23 cellular contexts compared by ENCODE assay signal in the genomic region with DNA sequence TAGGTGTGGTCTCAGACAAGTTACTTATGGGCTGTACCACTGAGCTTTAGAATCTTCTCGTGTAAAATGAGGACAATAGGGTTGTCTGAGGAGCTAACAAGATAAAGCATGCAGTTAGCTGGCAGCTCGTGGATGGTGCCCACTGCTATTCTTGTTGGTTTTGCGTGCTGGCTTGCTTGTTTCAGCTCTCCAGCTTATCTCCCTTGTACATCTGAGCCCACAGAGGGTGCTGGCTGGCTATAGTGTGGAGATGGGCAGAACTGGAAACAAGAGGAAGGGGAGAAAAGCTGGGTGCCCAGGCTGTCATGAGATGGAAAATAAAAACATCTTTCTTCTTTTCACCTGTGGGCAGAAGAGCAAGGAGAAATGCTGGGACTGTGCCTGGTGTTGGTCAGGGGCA.
"Had no signal": no experiment of that assay in that cellular context is flagged by ENCODE, and none has a peak within 500 bp of the region (broad histone marks: within the 10 kb centered on the region; RNA-seq: fewer than 3 reads in every experiment).

No MANE protein-coding gene starts in this region.

- H3K36me3 ChIP-seq: ascending aorta, colonic mucosa, heart right ventricle had no signal

- H2AFZ ChIP-seq: hepatocyte had no signal

- H3K27me3 ChIP-seq: ascending aorta, colonic mucosa had no signal

- DNase-seq: activated CD4-positive, alpha-beta memory T cell treated with anti-CD3 and anti-CD28 coated beads for 36 hours; activated CD4-positive, alpha-beta T cell treated with anti-CD3 and anti-CD28 coated beads for 36 hours; activated CD4-positive, CD25-positive, alpha-beta regulatory T cell; activated CD4-positive, CD25-positive, alpha-beta regulatory T cell treated with anti-CD3 and anti-CD28 coated beads, Interleukin-2, amount 50 U/mL, for 72 hours; activated CD8-positive, alpha-beta memory T cell treated with anti-CD3 and anti-CD28 coated beads, Interleukin-2, amount 10 ng/mL, durations not matched to agents 7 days and 5 days; activated CD8-positive, alpha-beta memory T cell treated with anti-CD3 and anti-CD28 coated beads, Interleukin-2, amount 50 U/mL, for 4 hours; activated CD8-positive, alpha-beta T cell treated with anti-CD3 and anti-CD28 coated beads, Interleukin-2, amount 10 ng/mL, durations not matched to agents 7 days and 5 days; activated effector memory CD4-positive, alpha-beta T cell treated with anti-CD3 and anti-CD28 coated beads, Interleukin-2, amount 50 U/mL, for 16 hours; activated naive CD4-positive, alpha-beta T cell treated with anti-CD3 and anti-CD28 coated beads for 36 hours; activated naive CD8-positive, alpha-beta T cell treated with anti-CD3 and anti-CD28 coated beads for 36 hours; activated naive CD8-positive, alpha-beta T cell treated with anti-CD3 and anti-CD28 coated beads, Interleukin-2, amount 50 U/mL, for 24 hours; activated T-cell treated with anti-CD3 and anti-CD28 coated beads, Interleukin-2, amount 50 U/mL, for 1 hour; activated T-cell treated with anti-CD3 and anti-CD28 coated beads, Interleukin-2, amount 50 U/mL, for 48 hours; cerebellar nuclear complex; colonic mucosa; effector CD8-positive, alpha-beta T cell; foreskin fibroblast; heart right ventricle; T-cell; T-helper 9 cell had no signal

- H3K4me1 ChIP-seq: ascending aorta, colonic mucosa had no signal

- H3K79me2 ChIP-seq: hepatocyte had no signal

- H3K4me2 ChIP-seq: hepatocyte had no signal

- H3K9me3 ChIP-seq: ascending aorta, colonic mucosa had no signal

- H3K27ac ChIP-seq: ascending aorta, colonic mucosa, epithelial cell of prostate, heart right ventricle, hepatocyte had no signal

- H3K4me3 ChIP-seq: ascending aorta, colonic mucosa, heart right ventricle, hepatocyte had no signal
